ENCODE assay signal across 16 cellular contexts in genomic region chr10:29866356-29866755, GRCh38.
DNase-seq lines count a peak whose midpoint lies in the region; ATAC-seq, FAIRE-seq and TF ChIP-seq lines count a peak whose summit lies in the region.
"Had no signal": no experiment of that assay in that cellular context is flagged by ENCODE, and none has a peak within 500 bp of the region (broad histone marks: within the 10 kb centered on the region; RNA-seq: fewer than 3 reads in every experiment).

No MANE protein-coding gene starts in this region.

- no peaks in the 10 kb centered on the region for H3K9me2 ChIP-seq in HCT116 (ENCODE audit: insufficient read depth)

- POLR2A ChIA-PET in HCT116 (lab: Charles Lee), result no interaction called here

- H3K36me3 Mint-ChIP-seq in mesothelial cell of epicardium, result peaks cover 4% of the 10 kb centered on the region

- peaks cover 17% of the 10 kb centered on the region for H3F3A ChIP-seq in smooth muscle cell (ENCODE audit: low read depth)

- WGBS in ectodermal cell, 2 experiments, result 91 to 93% methylated on average over 2 of the region's 2 CpGs
- 80% methylated on average over 2 of the region's 2 CpGs for WGBS in smooth muscle cell (ENCODE audit: low lambda C conversion rate)

- H3K36me3 ChIP-seq in HCT116 (ENCODE audit: control insufficient read depth in 1 of 2, insufficient read depth in 2 of 2, low read length in 2 of 2) (no peaks in the 10 kb centered on the region), ectodermal cell (ENCODE audit: control insufficient read depth, insufficient read depth, low read length) (no peaks in the 10 kb centered on the region), smooth muscle cell (ENCODE audit: low read depth) (no peaks in the 10 kb centered on the region)

- TF ChIP-seq POLR2A in HCT116 (IDR thresholded peaks at IDR 0.05; ENCODE audit: borderline replicate concordance, extremely low read depth, insufficient read depth, insufficient read length), result no peak

- H2AFZ ChIP-seq in HCT116 (ENCODE audit: low read depth, low read length, poor library complexity, severe bottlenecking) (peak overlapping the region; percentile 92), smooth muscle cell (ENCODE audit: low read depth) (peak overlapping the region; percentile 46)

- peak overlapping the region; percentile 95 for H3K27ac Mint-ChIP-seq in mesothelial cell of epicardium

- FAIRE-seq in GM19239 (lab: Jason Lieb, UNC), result no peak
- FAIRE-seq: GM12878, RCC 7860 had no signal

- CTCF ChIA-PET in HCT116 (lab: Charles Lee), result no interaction called here

- TF ChIP-seq RAD21 in HCT116 (IDR thresholded peaks at IDR 0.05; ENCODE audit: low read depth), result no peak

- no TSS peak for BruUV-seq in HCT116 (replicated peaks; lab: Mats Ljungman, UMichigan)

- H3K27me3 Mint-ChIP-seq in mesothelial cell of epicardium (ENCODE audit: low read depth), result no peaks in the 10 kb centered on the region

- H3K27me3 ChIP-seq in HCT116 (ENCODE audit: insufficient read depth, low read length), result no peaks in the 10 kb centered on the region
- H3K27me3 ChIP-seq in ectodermal cell (ENCODE audit: control insufficient read depth, insufficient read depth, low read length, poor library complexity, severe bottlenecking), result no peaks in the 10 kb centered on the region
- no peaks in the 10 kb centered on the region for H3K27me3 ChIP-seq in smooth muscle cell (ENCODE audit: low read depth)

- H3K4me3 ChIP-seq in HCT116 (replicated peaks in 1 of 2; ENCODE audit: low read depth in 1 of 2, low read length in 2 of 2), result no peak overlapping the region
- no peak overlapping the region for H3K4me3 ChIP-seq in ectodermal cell (ENCODE audit: insufficient read depth, low read depth, low read length)
- H3K4me3 ChIP-seq in smooth muscle cell, result no peak overlapping the region
- H3K4me3 ChIP-seq: GM12878 had no signal

- H3K9ac ChIP-seq in HCT116 (ENCODE audit: low read length) (peak overlapping the region; percentile 18; the same call in 1 of the 2 replicates), smooth muscle cell (ENCODE audit: low read depth) (peak overlapping the region; percentile 29)

- H3K4me1 Mint-ChIP-seq in mesothelial cell of epicardium, result peaks cover 62% of the 10 kb centered on the region

- no peak for TF ChIP-seq CTCF in HCT116 (IDR thresholded peaks at IDR 0.05 in 2 of 3, conservative IDR thresholded peaks at IDR 0.05 in 1 of 3; ENCODE audit: borderline replicate concordance in 1 of 3, insufficient read depth in 1 of 3, low read depth in 2 of 3, low read length in 2 of 3)
- no peak for TF ChIP-seq CTCF in mesothelial cell of epicardium (IDR thresholded peaks at IDR 0.05; ENCODE audit: unreplicated experiment)
- no peak for TF ChIP-seq CTCF in smooth muscle cell (IDR thresholded peaks at IDR 0.05; ENCODE audit: borderline replicate concordance, insufficient read depth, poor library complexity, severe bottlenecking)

- H3K27ac ChIP-seq in HCT116 (ENCODE audit: low read depth, low read length) (no peak overlapping the region; the same call in 1 of the 2 replicates), ectodermal cell (ENCODE audit: insufficient read depth, low read depth, low read length, poor library complexity, severe bottlenecking) (peak overlapping the region; percentile 54), smooth muscle cell (ENCODE audit: low read depth) (peak overlapping the region; percentile 86)

- H3K79me2 ChIP-seq in HCT116 (ENCODE audit: insufficient read depth, low read length), result no peaks in the 10 kb centered on the region
- no peaks in the 10 kb centered on the region for H3K79me2 ChIP-seq in smooth muscle cell (ENCODE audit: low read depth)

- no peaks in the 10 kb centered on the region for H4K20me1 ChIP-seq in HCT116 (ENCODE audit: insufficient read depth)
- no peaks in the 10 kb centered on the region for H4K20me1 ChIP-seq in smooth muscle cell (ENCODE audit: low read depth)

- intact Hi-C loops in HCT116 (cut with micrococcal nuclease), result no loop called here

- DNase-seq in HCT116 (ENCODE audit: low read depth, low spot score) (no peak), mesothelial cell of epicardium (ENCODE audit: low spot score in 2 of 2, unreplicated experiment in 2 of 2) (no peak), smooth muscle cell (lab: John Stamatoyannopoulos, UW; ENCODE audit: unreplicated experiment) (no peak), GM19239 (ENCODE audit: insufficient read length, low spot score) (no peak)
- DNase-seq: AML-193, Karpas-422, MM.1S, NCI-H1105 treated with DMSO at 0.1 percent for 48 hours, NCI-H187, NCI-H2171, NCI-H774 had no signal

- H3K4me1 ChIP-seq in HCT116 (ENCODE audit: control insufficient read depth in 1 of 2, insufficient read depth in 2 of 2, low read length in 2 of 2), result peaks cover 11 to 46% of the 10 kb centered on the region in 2 experiments
- H3K4me1 ChIP-seq in ectodermal cell (ENCODE audit: control insufficient read depth, insufficient read depth, low read length), result no peaks in the 10 kb centered on the region
- peaks cover 6% of the 10 kb centered on the region for H3K4me1 ChIP-seq in smooth muscle cell (ENCODE audit: low read depth)

- RAD21 ChIA-PET in HCT116 (lab: Charles Lee; ENCODE audit: low non-redundant PET in 1 of 2, low total read pairs in 2 of 2, uncharacterized antibody in 2 of 2, unreplicated experiment in 2 of 2), result no interaction called here

- H3K9me3 ChIP-seq in HCT116 (ENCODE audit: control insufficient read depth in 1 of 2, insufficient read depth in 1 of 2, low read depth in 1 of 2, low read length in 2 of 2) (no peaks in the 10 kb centered on the region), ectodermal cell (ENCODE audit: control insufficient read depth, low read length) (no peaks in the 10 kb centered on the region), smooth muscle cell (replicated peaks; ENCODE audit: low read depth) (no peaks in the 10 kb centered on the region)

- H3K4me3 Mint-ChIP-seq in mesothelial cell of epicardium, result no peak overlapping the region

- peaks cover 13% of the 10 kb centered on the region for H3K9me3 Mint-ChIP-seq in mesothelial cell of epicardium

- H3K4me2 ChIP-seq in HCT116 (ENCODE audit: low read length) (peak overlapping the region; percentile 64), smooth muscle cell (peak overlapping the region; percentile 21)

- ATAC-seq in HCT116, result no peak
- ATAC-seq in HG02763 (IDR thresholded peaks at IDR 0.05; ENCODE audit: unreplicated experiment), result no peak
- ATAC-seq in GM21528 (IDR thresholded peaks at IDR 0.05; ENCODE audit: low FRiP score, unreplicated experiment), result no peak
- ATAC-seq: GM12878 had no signal

TF ChIP-seq in HCT116, 20 proteins besides CTCF, POLR2A, EP300 and RAD21 (continues in another document):
- TF ChIP-seq SP1 (IDR thresholded peaks at IDR 0.05; ENCODE audit: low read depth), result no peak
- no peak for TF ChIP-seq CBX3 (IDR thresholded peaks at IDR 0.05; ENCODE audit: low read depth)
- TF ChIP-seq CEBPB (IDR thresholded peaks at IDR 0.05; ENCODE audit: low read depth), result no peak
- no peak for TF ChIP-seq REST (IDR thresholded peaks at IDR 0.05; ENCODE audit: low read depth)
- TF ChIP-seq FOSL1 (IDR thresholded peaks at IDR 0.05; ENCODE audit: low read depth), result no peak
- no peak for TF ChIP-seq ATF3 (IDR thresholded peaks at IDR 0.05)
- no peak for TF ChIP-seq ZNF274 (IDR thresholded peaks at IDR 0.05; ENCODE audit: low read depth, low read length)
- TF ChIP-seq EGR1 (IDR thresholded peaks at IDR 0.05; ENCODE audit: low read depth), result no peak
- TF ChIP-seq ZBTB33 (IDR thresholded peaks at IDR 0.05; ENCODE audit: extremely low read depth, insufficient replicate concordance, low read length), result no peak
- no peak for TF ChIP-seq EZH2phosphoT487 (IDR thresholded peaks at IDR 0.05; ENCODE audit: borderline replicate concordance)
- TF ChIP-seq JUND (IDR thresholded peaks at IDR 0.05), result no peak
